10 cellular contexts compared by ENCODE assay signal in the genomic region with DNA sequence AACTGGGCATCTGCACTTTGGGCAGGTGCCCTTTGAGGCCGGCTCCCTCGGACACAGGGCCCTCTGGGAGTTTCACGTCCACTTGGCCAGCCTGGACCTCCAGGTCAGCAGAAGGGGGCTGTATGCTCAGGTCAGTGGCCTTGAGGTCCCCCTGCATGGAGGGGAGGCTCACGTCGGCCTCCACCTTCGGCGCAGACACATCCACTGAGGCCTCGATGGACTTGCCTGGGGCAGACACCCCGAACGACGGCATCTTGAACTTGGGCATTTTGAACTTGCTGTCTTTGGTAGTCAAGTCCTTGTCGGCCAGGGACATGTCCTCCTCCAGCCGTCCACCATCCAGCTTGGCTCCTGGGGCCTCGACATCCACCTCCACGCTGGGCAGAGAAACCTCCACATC. TPM values are rescaled to one million over a fixed set of nuclear protein-coding genes. Genes with fewer than 3 reads are reported as not detected.
"Had no signal": no experiment of that assay in that cellular context is flagged by ENCODE, and none has a peak within 500 bp of the region (broad histone marks: within the 10 kb centered on the region; RNA-seq: fewer than 3 reads in every experiment).

No MANE protein-coding gene starts in this region.

RNA-seq across cellular contexts. Expression of gene PLD4, which starts 26.0 kb away (rescaled TPM):
- total RNA-seq: activated CD4-positive, alpha-beta memory T cell treated with anti-CD3 and anti-CD28 coated beads for 36 hours; activated CD4-positive, alpha-beta memory T cell treated with anti-CD3 and anti-CD28 coated beads, Interleukin-2, amount 10 ng/mL, durations not matched to agents 7 days and 5 days; activated CD4-positive, alpha-beta T cell treated with anti-CD3 and anti-CD28 coated beads for 36 hours; activated CD4-positive, alpha-beta T cell treated with anti-CD3 and anti-CD28 coated beads, Interleukin-2, amount 10 ng/mL, durations not matched to agents 7 days and 5 days; activated CD8-positive, alpha-beta memory T cell treated with anti-CD3 and anti-CD28 coated beads for 36 hours; activated CD8-positive, alpha-beta memory T cell treated with anti-CD3 and anti-CD28 coated beads, Interleukin-2, amount 10 ng/mL, durations not matched to agents 7 days and 5 days; activated CD8-positive, alpha-beta T cell treated with anti-CD3 and anti-CD28 coated beads for 36 hours; activated CD8-positive, alpha-beta T cell treated with anti-CD3 and anti-CD28 coated beads, Interleukin-2, amount 10 ng/mL, durations not matched to agents 7 days and 5 days had no signal

RNA-seq across cellular contexts. Expression of gene AHNAK2, which starts 27.5 kb away (rescaled TPM):
- total RNA-seq: activated B cell treated with CpG ODN at 0.5 μM for 24 hours; activated CD4-positive, alpha-beta memory T cell treated with anti-CD3 and anti-CD28 coated beads, Interleukin-2, amount 10 ng/mL, durations not matched to agents 7 days and 5 days; activated CD4-positive, alpha-beta T cell treated with anti-CD3 and anti-CD28 coated beads, Interleukin-2, amount 10 ng/mL, durations not matched to agents 7 days and 5 days; activated CD8-positive, alpha-beta memory T cell treated with anti-CD3 and anti-CD28 coated beads, Interleukin-2, amount 10 ng/mL, durations not matched to agents 7 days and 5 days; activated CD8-positive, alpha-beta T cell treated with anti-CD3 and anti-CD28 coated beads, Interleukin-2, amount 10 ng/mL, durations not matched to agents 7 days and 5 days; T-helper 17 cell had no signal
